Comparison of ENCODE assay signal across 17 cellular contexts in genomic region chr17:57620576-57620975, GRCh38.
A peak's percentile ranks its signal among the peaks of the same experiment; 100 is the strongest.
DNase-seq lines count a peak whose midpoint lies in the region; ATAC-seq, FAIRE-seq and TF ChIP-seq lines count a peak whose summit lies in the region.
"Had no signal": no experiment of that assay in that cellular context is flagged by ENCODE, and none has a peak within 500 bp of the region (broad histone marks: within the 10 kb centered on the region; RNA-seq: fewer than 3 reads in every experiment).

No MANE protein-coding gene starts in this region.

- no peak overlapping the region for H3K9ac ChIP-seq in HepG2 (ENCODE audit: insufficient read depth, low read depth, low read length)
- H3K9ac ChIP-seq in kidney (ENCODE audit: low read length in 2 of 2), result no peak overlapping the region
- H3K9ac ChIP-seq in smooth muscle cell (ENCODE audit: low read depth), result peak overlapping the region; percentile 76
- H3K9ac ChIP-seq: BLaER1 treated with 17β-estradiol and CSF1 and Interleukin-3, amounts not matched to agents 10 nM and 100 nM had no signal

- H3K79me2 ChIP-seq in HepG2 (ENCODE audit: insufficient read depth, low read length), result no peaks in the 10 kb centered on the region
- H3K79me2 ChIP-seq in smooth muscle cell (ENCODE audit: low read depth), result no peaks in the 10 kb centered on the region

- no peaks in the 10 kb centered on the region for H4K20me1 ChIP-seq in HepG2 (ENCODE audit: insufficient read depth, low read length)
- H4K20me1 ChIP-seq in smooth muscle cell (ENCODE audit: low read depth), result no peaks in the 10 kb centered on the region

- TF ChIP-seq POLR2A in HepG2 (IDR thresholded peaks at IDR 0.05; ENCODE audit: insufficient read depth in 1 of 2, low read depth in 2 of 2, low read length in 2 of 2), result no peak
- no peak for TF ChIP-seq POLR2A in right lobe of liver (IDR thresholded peaks at IDR 0.05)

- TF ChIP-seq EP300 in HepG2 (IDR thresholded peaks at IDR 0.05; ENCODE audit: low read depth in 2 of 2, low read length in 2 of 2) (no peak), HepG2 (CRISPR knock-in tag; IDR thresholded peaks at IDR 0.05; ENCODE audit: borderline replicate concordance) (no peak)

- peaks cover 24% of the 10 kb centered on the region for H3F3A ChIP-seq in smooth muscle cell (ENCODE audit: low read depth)

- no peak overlapping the region for H3K4me2 ChIP-seq in HepG2 (ENCODE audit: low read depth, low read length)
- no peak overlapping the region for H3K4me2 ChIP-seq in smooth muscle cell
- H3K4me2 ChIP-seq: BLaER1 treated with 17β-estradiol and CSF1 and Interleukin-3, amounts not matched to agents 10 nM and 100 nM had no signal

- intact Hi-C loops in HepG2 (cut with micrococcal nuclease; ENCODE audit: unreplicated experiment), result no loop called here
- intact Hi-C loops in right lobe of liver (cut with DNase I), result no loop called here
- intact Hi-C loops in kidney (cut with DNase I), result no loop called here

- TF ChIP-seq RAD21 in HepG2 (CRISPR knock-in tag; IDR thresholded peaks at IDR 0.05), result no peak

- no peak overlapping the region for H3K4me3 ChIP-seq in HepG2 (replicated peaks in 1 of 3; ENCODE audit: insufficient read depth in 1 of 3, low read depth in 2 of 3, low read length in 3 of 3)
- H3K4me3 ChIP-seq in right lobe of liver, result no peak overlapping the region
- H3K4me3 ChIP-seq in kidney (ENCODE audit: low read length in 2 of 2), result no peak overlapping the region
- H3K4me3 ChIP-seq in smooth muscle cell, result no peak overlapping the region
- H3K4me3 ChIP-seq: BLaER1 treated with 17β-estradiol and CSF1 and Interleukin-3, amounts not matched to agents 10 nM and 100 nM; HAP-1 had no signal

- BruUV-seq in HepG2 (replicated peaks; lab: Mats Ljungman, UMichigan), result no TSS peak

- FAIRE-seq in HepG2 (lab: Jason Lieb, UNC), result no peak
- FAIRE-seq in kidney (lab: Jason Lieb, UNC), result no peak
- FAIRE-seq: GM12891, H1 had no signal

- POLR2A ChIA-PET in HepG2 (lab: Yijun Ruan, JAX), result no interaction called here

- TF ChIP-seq CTCF in HepG2 (CRISPR knock-in tag; IDR thresholded peaks at IDR 0.05) (no peak), right lobe of liver (IDR thresholded peaks at IDR 0.05) (no peak), kidney (IDR thresholded peaks at IDR 0.05; ENCODE audit: borderline replicate concordance, extremely low read depth, insufficient read depth) (no peak), smooth muscle cell (IDR thresholded peaks at IDR 0.05; ENCODE audit: borderline replicate concordance, insufficient read depth, poor library complexity, severe bottlenecking) (no peak), GM20000 (IDR thresholded peaks at IDR 0.05; ENCODE audit: extremely low read depth, missing control alignments) (no peak)

- H3K4me1 ChIP-seq in HepG2 (ENCODE audit: insufficient read depth, low read length) (no peaks in the 10 kb centered on the region), right lobe of liver (no peaks in the 10 kb centered on the region), kidney (ENCODE audit: control insufficient read depth in 1 of 2, insufficient read depth in 1 of 2, low read depth in 1 of 2, low read length in 2 of 2) (peaks cover 24 to 36% of the 10 kb centered on the region in 2 donors), smooth muscle cell (ENCODE audit: low read depth) (peaks cover 8% of the 10 kb centered on the region)

- 92% methylated on average over 2 of the region's 2 CpGs for WGBS in HepG2 (ENCODE audit: low lambda C conversion rate)
- WGBS in right lobe of liver (ENCODE audit: insufficient coverage, low coverage, low lambda C conversion rate, missing lambda C conversion rate), result no CpG with 5 or more reads among the region's 2 CpGs
- 98% methylated on average over 2 of the region's 2 CpGs for WGBS in smooth muscle cell (ENCODE audit: low lambda C conversion rate)

- H2AFZ ChIP-seq in HepG2 (ENCODE audit: low read length) (no peak overlapping the region), smooth muscle cell (ENCODE audit: low read depth) (no peak overlapping the region)

- ATAC-seq in HepG2 (no peak), right lobe of liver (no peak), GM21786 (IDR thresholded peaks at IDR 0.05; ENCODE audit: unreplicated experiment) (no peak), HG03565 (IDR thresholded peaks at IDR 0.05; ENCODE audit: unreplicated experiment) (no peak)

- no peaks in the 10 kb centered on the region for H3K9me3 ChIP-seq in HepG2 (ENCODE audit: low read length)
- H3K9me3 ChIP-seq in right lobe of liver, result no peaks in the 10 kb centered on the region
- H3K9me3 ChIP-seq in kidney (ENCODE audit: control insufficient read depth in 1 of 2, low read length in 2 of 2), result no peaks in the 10 kb centered on the region
- no peaks in the 10 kb centered on the region for H3K9me3 ChIP-seq in smooth muscle cell (replicated peaks; ENCODE audit: low read depth)
- H3K9me3 ChIP-seq: HAP-1 had no signal

- DNase-seq in HepG2 (ENCODE audit: low spot score), result no peak
- DNase-seq in right lobe of liver, result no peak
- DNase-seq in kidney, result no peak
- DNase-seq in smooth muscle cell (lab: John Stamatoyannopoulos, UW; ENCODE audit: unreplicated experiment), result no peak
- no peak for DNase-seq in GM20000 (ENCODE audit: low spot score)
- DNase-seq in NOMO-1 treated with DMSO at 0.1 percent for 48 hours (lab: John Stamatoyannopoulos, UW; ENCODE audit: unreplicated experiment), result no peak
- DNase-seq: 8988T; AML-193; CD4-positive, CD25-positive, alpha-beta regulatory T cell; DMS53 had no signal

- H3K27me3 ChIP-seq in HepG2 (ENCODE audit: control insufficient read depth in 1 of 2, insufficient read depth in 2 of 2, low read length in 2 of 2) (no peaks in the 10 kb centered on the region), right lobe of liver (no peaks in the 10 kb centered on the region), smooth muscle cell (ENCODE audit: low read depth) (no peaks in the 10 kb centered on the region)
- H3K27me3 ChIP-seq: BLaER1 treated with 17β-estradiol and CSF1 and Interleukin-3, amounts not matched to agents 10 nM and 100 nM had no signal

- H3K27ac ChIP-seq in HepG2 (ENCODE audit: extremely low read length, insufficient read depth, low read length), result no peak overlapping the region
- no peak overlapping the region for H3K27ac ChIP-seq in right lobe of liver
- H3K27ac ChIP-seq in kidney (ENCODE audit: low read depth in 2 of 2, low read length in 2 of 2), result peak overlapping the region; percentile 20 to 24
- peak overlapping the region; percentile 91 for H3K27ac ChIP-seq in smooth muscle cell (ENCODE audit: low read depth)
- H3K27ac ChIP-seq: HL-60 had no signal

- CTCF ChIA-PET in HepG2 (lab: Yijun Ruan, JAX; ENCODE audit: low intra/inter-chr PET ratio, low total read pairs), result no interaction called here

- H3K36me3 ChIP-seq in HepG2 (replicated peaks in 1 of 2; ENCODE audit: control insufficient read depth in 1 of 2, insufficient read depth in 2 of 2, low read length in 2 of 2) (peaks cover 31 to 67% of the 10 kb centered on the region in 2 experiments), right lobe of liver (no peaks in the 10 kb centered on the region), kidney (ENCODE audit: control insufficient read depth in 1 of 2, insufficient read depth in 2 of 2, low read length in 2 of 2) (peaks cover 0 to 7% of the 10 kb centered on the region in 2 donors), smooth muscle cell (ENCODE audit: low read depth) (no peaks in the 10 kb centered on the region)
- H3K36me3 ChIP-seq: HAP-1 had no signal

- in situ Hi-C loops in HepG2 (cut with HindIII; ENCODE audit: extremely low pct_ligation_motif_present, low pct_unique_long_range_greater_than_20kb), result no loop called here

TF ChIP-seq in HepG2, 621 proteins besides CTCF, POLR2A, EP300 and RAD21:
- no peak for TF ChIP-seq ZNF121 (CRISPR knock-in tag; IDR thresholded peaks at IDR 0.05)
- peak; percentile 13 for TF ChIP-seq RBM22 (optimal IDR thresholded peaks at IDR 0.05; ENCODE audit: low read length)

Comparison
In these comparisons a context has a peak if more than half of its experiments do, and no peak if none do; other contexts are left out.
1. H3K27ac ChIP-seq: peak in kidney (2 of 2) and smooth muscle cell (single experiment); none in HepG2 (single experiment) and right lobe of liver (0 of 3).